10 cellular contexts compared by ENCODE assay signal in genomic region chr9:135573124-135573523, GRCh38. TPM values are rescaled to one million over a fixed set of nuclear protein-coding genes. Genes with fewer than 3 reads are reported as not detected.
"Had no signal": no experiment of that assay in that cellular context is flagged by ENCODE, and none has a peak within 500 bp of the region (broad histone marks: within the 10 kb centered on the region; RNA-seq: fewer than 3 reads in every experiment).

No MANE protein-coding gene starts in this region.

- H3K27ac ChIP-seq: HL-60, KMS-11 had no signal

- H3K9ac ChIP-seq: KMS-11 had no signal

- FAIRE-seq: HepG2, HTR-8/SVneo had no signal

- ATAC-seq: HepG2 had no signal

- H3K4me2 ChIP-seq: KMS-11 had no signal

- DNase-seq: IMR-90, KBM-7, KG1 had no signal

RNA-seq across cellular contexts. Expression of gene PAEP, which starts 11.6 kb away (rescaled TPM):
- total RNA-seq: HT-29, IMR-90 had no signal
- polyA plus RNA-seq: IgD-negative memory B cell, IMR-90 had no signal

RNA-seq across cellular contexts. Expression of gene OBP2A, which starts 27.2 kb away (rescaled TPM):
- total RNA-seq: HepG2, HT-29, IMR-90 had no signal
- polyA plus RNA-seq: IgD-negative memory B cell, IMR-90 had no signal

RNA-seq across cellular contexts. Expression of gene LCN1, which starts 51.9 kb away (rescaled TPM):
- total RNA-seq: HepG2, HT-29, HT1080, IMR-90 had no signal
- polyA plus RNA-seq: HepG2, IgD-negative memory B cell, IMR-90 had no signal
